Comparison of ENCODE assay signal across 22 cellular contexts in genomic region chr4:39452860-39453587, GRCh38. TPM values are rescaled to one million over a fixed set of nuclear protein-coding genes. Genes with fewer than 3 reads are reported as not detected.
DNase-seq lines count a peak whose midpoint lies in the region; ATAC-seq and TF ChIP-seq lines count a peak whose summit lies in the region.
"Had no signal": no experiment of that assay in that cellular context is flagged by ENCODE, and none has a peak within 500 bp of the region (broad histone marks: within the 10 kb centered on the region; RNA-seq: fewer than 3 reads in every experiment).

No MANE protein-coding gene starts in this region.

- no peak overlapping the region for H3K4me3 Mint-ChIP-seq in activated T-cell treated with anti-CD3 and anti-CD28 coated beads, Interleukin-2, amount 50 U/mL, for 72 hours
- no peak overlapping the region; the same call in 2 of the 3 replicates for H3K4me3 Mint-ChIP-seq in GM23338
- H3K4me3 Mint-ChIP-seq in activated naive CD8-positive, alpha-beta T cell treated with anti-CD3 and anti-CD28 coated beads, Interleukin-2, amount 50 U/mL, for 24 hours, result peak overlapping the region; percentile 13
- H3K4me3 Mint-ChIP-seq in progenitor cell of endocrine pancreas (ENCODE audit: low read depth), result no peak overlapping the region

- H3K4me3 ChIP-seq in GM23338 (no peak overlapping the region), tibial artery (no peak overlapping the region)
- H3K4me3 ChIP-seq: BLaER1 treated with 17β-estradiol and CSF1 and Interleukin-3, amounts not matched to agents 10 nM and 100 nM; right atrium auricular region had no signal

- H3K27me3 ChIP-seq in GM23338 (ENCODE audit: insufficient read depth) (no peaks in the 10 kb centered on the region), tibial artery (no peaks in the 10 kb centered on the region)
- H3K27me3 ChIP-seq: BLaER1 treated with 17β-estradiol and CSF1 and Interleukin-3, amounts not matched to agents 10 nM and 100 nM; right atrium auricular region had no signal

- peaks cover 21% of the 10 kb centered on the region for H3K4me1 ChIP-seq in GM23338 (ENCODE audit: insufficient read depth)
- peaks cover 0 to 23% (median 16%) of the 10 kb centered on the region in 4 donors for H3K4me1 ChIP-seq in tibial artery

- peaks cover 79% of the 10 kb centered on the region for H3F3A ChIP-seq in GM23338 (replicated peaks; ENCODE audit: low read depth)

- no peak for ATAC-seq in activated T-cell treated with anti-CD3 and anti-CD28 coated beads, Interleukin-2, amount 50 U/mL, for 72 hours (replicated peaks in 1 of 2)
- no peak for ATAC-seq in GM23338
- ATAC-seq in activated naive CD8-positive, alpha-beta T cell treated with anti-CD3 and anti-CD28 coated beads, Interleukin-2, amount 50 U/mL, for 24 hours, result no peak

- H3K9me2 ChIP-seq in GM23338 (ENCODE audit: insufficient read depth), result no peaks in the 10 kb centered on the region

- peaks cover 33% of the 10 kb centered on the region for H3K79me2 ChIP-seq in GM23338 (replicated peaks; ENCODE audit: insufficient read depth)

- no peaks in the 10 kb centered on the region for H3K9me3 Mint-ChIP-seq in activated T-cell treated with anti-CD3 and anti-CD28 coated beads, Interleukin-2, amount 50 U/mL, for 72 hours
- H3K9me3 Mint-ChIP-seq in GM23338, result no peaks in the 10 kb centered on the region
- no peaks in the 10 kb centered on the region for H3K9me3 Mint-ChIP-seq in activated naive CD8-positive, alpha-beta T cell treated with anti-CD3 and anti-CD28 coated beads, Interleukin-2, amount 50 U/mL, for 24 hours
- no peaks in the 10 kb centered on the region for H3K9me3 Mint-ChIP-seq in progenitor cell of endocrine pancreas (ENCODE audit: low read depth)

- TF ChIP-seq CTCF in GM23338 (conservative IDR thresholded peaks at IDR 0.05; ENCODE audit: low read depth in 2 of 2) (no peak), progenitor cell of endocrine pancreas (IDR thresholded peaks at IDR 0.05; ENCODE audit: unreplicated experiment) (no peak), tibial artery (IDR thresholded peaks at IDR 0.05) (no peak)

- H3K27ac ChIP-seq in GM23338 (ENCODE audit: low read depth) (peak overlapping the region; percentile 35; the same call in 1 of the 2 replicates), tibial artery (no peak overlapping the region)
- H3K27ac ChIP-seq: BLaER1 treated with 17β-estradiol and CSF1 and Interleukin-3, amounts not matched to agents 10 nM and 100 nM; right atrium auricular region had no signal

- H3K4me1 Mint-ChIP-seq in activated T-cell treated with anti-CD3 and anti-CD28 coated beads, Interleukin-2, amount 50 U/mL, for 72 hours (ENCODE audit: low read depth), result peaks cover 62% of the 10 kb centered on the region
- H3K4me1 Mint-ChIP-seq in GM23338, result peaks cover 35% of the 10 kb centered on the region; the same call in 2 of the 3 replicates
- peaks cover 60% of the 10 kb centered on the region for H3K4me1 Mint-ChIP-seq in activated naive CD8-positive, alpha-beta T cell treated with anti-CD3 and anti-CD28 coated beads, Interleukin-2, amount 50 U/mL, for 24 hours
- peaks cover 40% of the 10 kb centered on the region for H3K4me1 Mint-ChIP-seq in progenitor cell of endocrine pancreas (ENCODE audit: low read depth)

- no peak for DNase-seq in activated T-cell treated with anti-CD3 and anti-CD28 coated beads, Interleukin-2, amount 50 U/mL, for 72 hours
- DNase-seq in activated T-cell treated with anti-CD3 and anti-CD28 coated beads, Interleukin-2, amount 50 U/mL, for 1 hour, result no peak
- DNase-seq in GM23338 (ENCODE audit: low spot score), result no peak
- no peak for DNase-seq in activated naive CD8-positive, alpha-beta T cell treated with anti-CD3 and anti-CD28 coated beads, Interleukin-2, amount 50 U/mL, for 24 hours
- no peak for DNase-seq in progenitor cell of endocrine pancreas (ENCODE audit: low spot score, unreplicated experiment)
- no peak for DNase-seq in NCI-H2196 (lab: John Stamatoyannopoulos, UW; ENCODE audit: unreplicated experiment)
- DNase-seq in DMS114 treated with DMSO at 0.1 percent for 48 hours (lab: John Stamatoyannopoulos, UW; ENCODE audit: unreplicated experiment), result no peak
- no peak for DNase-seq in tibial artery
- DNase-seq: ACHN; activated CD4-positive, alpha-beta T cell treated with anti-CD3 and anti-CD28 coated beads for 1 hour; amniotic stem cell; cortex of kidney; mammary epithelial cell; NCI-H1436 treated with DMSO at 0.1 percent for 48 hours; NCI-H2171; NCI-H526 treated with DMSO at 0.1 percent for 48 hours; RPMI8226 had no signal

- no peaks in the 10 kb centered on the region for H3K27me3 Mint-ChIP-seq in activated T-cell treated with anti-CD3 and anti-CD28 coated beads, Interleukin-2, amount 50 U/mL, for 72 hours (ENCODE audit: low read depth)
- H3K27me3 Mint-ChIP-seq in GM23338 (ENCODE audit: insufficient read depth, low read depth, poor library complexity) (peaks cover 5% of the 10 kb centered on the region), progenitor cell of endocrine pancreas (no peaks in the 10 kb centered on the region)
- no peaks in the 10 kb centered on the region for H3K27me3 Mint-ChIP-seq in activated naive CD8-positive, alpha-beta T cell treated with anti-CD3 and anti-CD28 coated beads, Interleukin-2, amount 50 U/mL, for 24 hours

- H4K20me1 ChIP-seq in GM23338 (replicated peaks; ENCODE audit: insufficient read depth), result peaks cover 40% of the 10 kb centered on the region

- no peak overlapping the region for H2AFZ ChIP-seq in GM23338

- H3K36me3 Mint-ChIP-seq in activated T-cell treated with anti-CD3 and anti-CD28 coated beads, Interleukin-2, amount 50 U/mL, for 72 hours (ENCODE audit: insufficient read depth in 2 of 2), result peaks cover 21 to 71% of the 10 kb centered on the region in 2 donors
- H3K36me3 Mint-ChIP-seq in GM23338 (ENCODE audit: low read depth) (peaks cover 77% of the 10 kb centered on the region), progenitor cell of endocrine pancreas (ENCODE audit: insufficient read depth) (peaks cover 48% of the 10 kb centered on the region)
- peaks cover 91% of the 10 kb centered on the region for H3K36me3 Mint-ChIP-seq in activated naive CD8-positive, alpha-beta T cell treated with anti-CD3 and anti-CD28 coated beads, Interleukin-2, amount 50 U/mL, for 24 hours (ENCODE audit: low read depth)

- H3K27ac Mint-ChIP-seq in activated T-cell treated with anti-CD3 and anti-CD28 coated beads, Interleukin-2, amount 50 U/mL, for 72 hours, result peak overlapping the region; percentile 83
- H3K27ac Mint-ChIP-seq in GM23338 (0 out of 2 replicates have a peak overlapping the region, but pooled peaks have one; percentile 24), progenitor cell of endocrine pancreas (peak overlapping the region; percentile 78)
- H3K27ac Mint-ChIP-seq in activated naive CD8-positive, alpha-beta T cell treated with anti-CD3 and anti-CD28 coated beads, Interleukin-2, amount 50 U/mL, for 24 hours, result peak overlapping the region; percentile 62

- intact Hi-C loops in tibial artery (cut with DNase I; ENCODE audit: low total_unique reads), result no loop called here

- no peak overlapping the region for H3K4me2 ChIP-seq in GM23338
- H3K4me2 ChIP-seq: BLaER1 treated with 17β-estradiol and CSF1 and Interleukin-3, amounts not matched to agents 10 nM and 100 nM had no signal

- peaks cover 68% of the 10 kb centered on the region for H3K36me3 ChIP-seq in GM23338 (ENCODE audit: insufficient read depth)
- peaks cover 64 to 91% (median 73%) of the 10 kb centered on the region in 3 donors for H3K36me3 ChIP-seq in tibial artery

- no peaks in the 10 kb centered on the region for H3K9me3 ChIP-seq in tibial artery
- H3K9me3 ChIP-seq: BLaER1 treated with 17β-estradiol and CSF1 and Interleukin-3, amounts not matched to agents 10 nM and 100 nM; right atrium auricular region had no signal

TF ChIP-seq in GM23338, 12 proteins besides CTCF, POLR2A, EP300 and RAD21 (continues in another document):
- no peak for TF ChIP-seq JUNB (IDR thresholded peaks at IDR 0.05; ENCODE audit: unreplicated experiment)
- no peak for TF ChIP-seq CREB1 (CRISPR knock-in tag; IDR thresholded peaks at IDR 0.05; ENCODE audit: low read depth)
- TF ChIP-seq ZNF331 (CRISPR knock-in tag; IDR thresholded peaks at IDR 0.05; ENCODE audit: low read depth), result no peak
- TF ChIP-seq ETS1 (IDR thresholded peaks at IDR 0.05), result no peak
- TF ChIP-seq ZNF114 (CRISPR knock-in tag; IDR thresholded peaks at IDR 0.05), result no peak
- TF ChIP-seq NANOG (IDR thresholded peaks at IDR 0.05; ENCODE audit: borderline replicate concordance), result no peak
- no peak for TF ChIP-seq POLR2AphosphoS5 (IDR thresholded peaks at IDR 0.05; ENCODE audit: low read depth)

RNA-seq across cellular contexts. Expression of gene RPL9, which starts 5.7 kb away (rescaled TPM):
- 1,000 to 10,000 TPM; 2,445 to 2,588 TPM for total RNA-seq in activated T-cell treated with anti-CD3 and anti-CD28 coated beads, Interleukin-2, amount 50 U/mL, for 72 hours
- 4,044 and 4,699 TPM in 2 replicates for total RNA-seq in GM23338 (2014; rRNA removed; shearing (Covaris generic))
- 2,522 and 3,152 TPM in 2 replicates for polyA plus RNA-seq in GM23338 (2016; fragmentation: Nextera tagmentation; extraction: Ambion mirVana)
- 1,349 and 1,450 TPM in 2 replicates for total RNA-seq in progenitor cell of endocrine pancreas

RNA-seq across cellular contexts. Expression of gene LIAS, which starts 5.8 kb away (rescaled TPM):
- 10 to 100 TPM; 28.3 to 39.5 TPM for total RNA-seq in activated T-cell treated with anti-CD3 and anti-CD28 coated beads, Interleukin-2, amount 50 U/mL, for 72 hours
- 18.7 and 28.8 TPM in 2 replicates for total RNA-seq in GM23338 (2014; rRNA removed; shearing (Covaris generic))
- polyA plus RNA-seq in GM23338 (2016; fragmentation: Nextera tagmentation; extraction: Ambion mirVana), result 17.5 and 18.2 TPM in 2 replicates
- total RNA-seq in progenitor cell of endocrine pancreas, result 17.0 and 18.4 TPM in 2 replicates

RNA-seq across cellular contexts. Expression of gene KLB, which starts 46.3 kb away (rescaled TPM):
- not detected for total RNA-seq in activated T-cell treated with anti-CD3 and anti-CD28 coated beads, Interleukin-2, amount 50 U/mL, for 72 hours
- 0.03 TPM in 1 of 2 replicates, not detected in the other for total RNA-seq in GM23338 (2014; rRNA removed; shearing (Covaris generic))
- polyA plus RNA-seq in GM23338 (2016; fragmentation: Nextera tagmentation; extraction: Ambion mirVana), result 0.19 and 0.21 TPM in 2 replicates
- 0.36 and 0.43 TPM in 2 replicates for total RNA-seq in progenitor cell of endocrine pancreas
- total RNA-seq: activated CD8-positive, alpha-beta memory T cell treated with anti-CD3 and anti-CD28 coated beads for 36 hours; myocyte; osteocyte had no signal
- polyA plus RNA-seq: mammary epithelial cell had no signal

Comparison
In these comparisons a context has a peak if more than half of its experiments do, and no peak if none do; other contexts are left out.
1. H3K27ac Mint-ChIP-seq: peak in every context shown above with its lines; median percentile 83 in activated T-cell treated with anti-CD3 and anti-CD28 coated beads, Interleukin-2, amount 50 U/mL, for 72 hours; 78 in progenitor cell of endocrine pancreas; 62 in activated naive CD8-positive, alpha-beta T cell treated with anti-CD3 and anti-CD28 coated beads, Interleukin-2, amount 50 U/mL, for 24 hours; 24 in GM23338.